1 cellular context compared by ENCODE assay signal in the genomic region with DNA sequence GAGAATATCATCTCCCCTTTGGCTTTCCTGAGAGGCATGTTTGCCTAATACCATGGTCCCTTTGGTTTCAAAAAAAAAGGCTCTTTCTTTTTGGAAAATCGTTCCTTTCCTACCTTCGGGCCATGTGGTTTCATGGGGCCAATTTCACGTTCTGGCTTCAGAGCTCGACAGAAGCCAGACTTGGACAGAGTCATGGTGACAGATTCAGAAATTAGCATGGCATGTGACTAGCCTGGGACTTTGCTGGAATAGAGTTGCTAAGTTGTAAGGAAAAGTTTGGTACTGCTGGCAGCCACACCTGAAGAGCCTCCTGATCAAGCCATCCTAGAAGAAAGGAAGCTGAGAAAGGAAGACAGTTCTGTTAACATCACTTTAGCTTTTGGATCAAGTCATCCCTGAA.
TF ChIP-seq lines count a peak whose summit lies in the region.

No MANE protein-coding gene starts in this region.

TF ChIP-seq in WTC11, 78 proteins besides CTCF, POLR2A, EP300 and RAD21 (continued from another document):
- TF ChIP-seq, protein P1, sequence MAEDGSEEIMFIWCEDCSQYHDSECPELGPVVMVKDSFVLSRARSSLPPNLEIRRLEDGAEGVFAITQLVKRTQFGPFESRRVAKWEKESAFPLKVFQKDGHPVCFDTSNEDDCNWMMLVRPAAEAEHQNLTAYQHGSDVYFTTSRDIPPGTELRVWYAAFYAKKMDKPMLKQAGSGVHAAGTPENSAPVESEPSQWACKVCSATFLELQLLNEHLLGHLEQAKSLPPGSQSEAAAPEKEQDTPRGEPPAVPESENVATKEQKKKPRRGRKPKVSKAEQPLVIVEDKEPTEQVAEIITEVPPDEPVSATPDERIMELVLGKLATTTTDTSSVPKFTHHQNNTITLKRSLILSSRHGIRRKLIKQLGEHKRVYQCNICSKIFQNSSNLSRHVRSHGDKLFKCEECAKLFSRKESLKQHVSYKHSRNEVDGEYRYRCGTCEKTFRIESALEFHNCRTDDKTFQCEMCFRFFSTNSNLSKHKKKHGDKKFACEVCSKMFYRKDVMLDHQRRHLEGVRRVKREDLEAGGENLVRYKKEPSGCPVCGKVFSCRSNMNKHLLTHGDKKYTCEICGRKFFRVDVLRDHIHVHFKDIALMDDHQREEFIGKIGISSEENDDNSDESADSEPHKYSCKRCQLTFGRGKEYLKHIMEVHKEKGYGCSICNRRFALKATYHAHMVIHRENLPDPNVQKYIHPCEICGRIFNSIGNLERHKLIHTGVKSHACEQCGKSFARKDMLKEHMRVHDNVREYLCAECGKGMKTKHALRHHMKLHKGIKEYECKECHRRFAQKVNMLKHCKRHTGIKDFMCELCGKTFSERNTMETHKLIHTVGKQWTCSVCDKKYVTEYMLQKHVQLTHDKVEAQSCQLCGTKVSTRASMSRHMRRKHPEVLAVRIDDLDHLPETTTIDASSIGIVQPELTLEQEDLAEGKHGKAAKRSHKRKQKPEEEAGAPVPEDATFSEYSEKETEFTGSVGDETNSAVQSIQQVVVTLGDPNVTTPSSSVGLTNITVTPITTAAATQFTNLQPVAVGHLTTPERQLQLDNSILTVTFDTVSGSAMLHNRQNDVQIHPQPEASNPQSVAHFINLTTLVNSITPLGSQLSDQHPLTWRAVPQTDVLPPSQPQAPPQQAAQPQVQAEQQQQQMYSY (CRISPR knock-in tag; IDR thresholded peaks at IDR 0.05), result no peak
- no peak for TF ChIP-seq CREM (CRISPR knock-in tag; IDR thresholded peaks at IDR 0.05)
